Comparison of ENCODE assay signal across 8 cellular contexts in the genomic region with DNA sequence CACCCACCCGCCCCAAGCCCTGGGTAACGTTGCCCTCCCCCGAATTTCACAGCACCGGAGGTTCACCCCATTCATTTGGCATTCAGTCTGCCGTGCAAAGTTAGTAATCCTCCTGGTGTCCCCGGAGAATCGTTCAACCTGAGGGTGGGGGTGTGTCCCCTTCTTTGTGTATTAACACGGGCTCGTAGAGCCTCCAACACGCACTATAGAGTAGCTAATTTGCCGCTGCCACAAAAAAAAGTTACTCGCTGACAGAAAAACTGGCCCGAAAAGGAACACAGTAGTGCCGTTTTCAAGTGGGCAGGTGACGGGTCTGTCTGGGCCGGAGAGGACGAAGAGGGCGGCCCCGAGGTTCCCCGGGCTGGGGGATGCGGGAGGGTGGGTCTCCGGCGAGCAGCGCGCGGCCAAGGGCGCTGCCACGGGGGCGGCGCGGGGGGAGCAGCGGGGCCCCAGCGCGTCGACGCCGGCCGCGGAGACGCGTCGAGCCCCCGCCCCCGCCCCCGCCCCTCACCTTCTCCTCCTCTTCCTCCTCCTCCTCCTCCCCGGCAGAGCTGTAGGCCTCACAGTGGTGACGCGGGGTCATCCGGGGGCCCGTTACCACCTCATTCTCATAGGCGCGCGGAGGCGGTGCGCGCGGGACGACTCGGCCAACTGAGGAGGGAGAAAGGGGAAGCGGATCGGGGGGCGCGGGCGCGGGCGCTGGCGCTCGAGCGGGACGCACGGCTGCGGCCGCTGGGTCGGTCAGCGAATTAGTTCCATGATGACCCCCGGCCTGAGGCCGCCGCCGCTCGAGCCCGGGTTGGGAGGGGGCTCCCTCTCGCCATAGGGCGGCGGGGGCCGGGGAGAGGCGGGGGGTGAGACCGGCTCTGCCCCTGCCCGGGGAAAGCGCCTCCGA.
DNase-seq lines count a peak whose midpoint lies in the region; ATAC-seq, FAIRE-seq and TF ChIP-seq lines count a peak whose summit lies in the region.

No MANE protein-coding gene starts in this region.

- peaks cover 10% of the 10 kb centered on the region; the same call in 1 of the 2 replicates for H3F3A ChIP-seq in MM.1S (ENCODE audit: insufficient read depth, low read length)

- H4K20me1 ChIP-seq in MM.1S (ENCODE audit: insufficient read depth, low read length) = peaks cover 28% of the 10 kb centered on the region

- DNase-seq in GDM1 (lab: John Stamatoyannopoulos, UW) = peak; percentile 73
- peak; percentile 37 for DNase-seq in H54 (ENCODE audit: insufficient read length, low spot score)
- peak; percentile 78 for DNase-seq in MM.1S
- peak; percentile 44 for DNase-seq in cerebellar cortex (ENCODE audit: low spot score)
- peak; percentile 93 for DNase-seq in left kidney (ENCODE audit: low read depth, low spot score)
- peak; percentile 74 to 79 for DNase-seq in stimulated activated CD4-positive, alpha-beta T cell treated with anti-CD3 and anti-CD28 coated beads, Interleukin-2, amount 100 ng/mL, for 24 hours
- no peak for DNase-seq in cortex of kidney (lab: John Stamatoyannopoulos, UW)

- H3K79me2 ChIP-seq in MM.1S (ENCODE audit: low read length) = peaks cover 59% of the 10 kb centered on the region

- peak overlapping the region; percentile 79 for H3K4me3 ChIP-seq in MM.1S (ENCODE audit: low read length)

- no peaks in the 10 kb centered on the region for H3K9me2 ChIP-seq in MM.1S (replicated peaks; ENCODE audit: insufficient read depth, low read length)

- no peaks in the 10 kb centered on the region for H3K27me3 ChIP-seq in MM.1S (replicated peaks; ENCODE audit: insufficient read depth, low read length)

- H2AFZ ChIP-seq in MM.1S (ENCODE audit: low read length) = peak overlapping the region; percentile 67

- peak; percentile 77 for ATAC-seq in activated CD4-positive, CD25-positive, alpha-beta regulatory T cell treated with anti-CD3 and anti-CD28 coated beads, Interleukin-2, amount 50 U/mL, for 24 hours

- H3K4me1 ChIP-seq in MM.1S (ENCODE audit: low read length) = peaks cover 27% of the 10 kb centered on the region

- H3K36me3 ChIP-seq in MM.1S (replicated peaks; ENCODE audit: insufficient read depth, low read length) = no peaks in the 10 kb centered on the region

- no peak for TF ChIP-seq CTCF in MM.1S (IDR thresholded peaks at IDR 0.05; ENCODE audit: low read length)

- no peak for FAIRE-seq in H54 (lab: Jason Lieb, UNC)

- H3K27ac ChIP-seq in MM.1S (ENCODE audit: low read length) = peak overlapping the region; percentile 84; the same call in 1 of the 2 replicates

- peak overlapping the region; percentile 90 for H3K9ac ChIP-seq in MM.1S (ENCODE audit: low read length)

- H3K9me3 ChIP-seq in MM.1S (replicated peaks; ENCODE audit: insufficient read depth, low read length) = no peaks in the 10 kb centered on the region

- H3K4me2 ChIP-seq in MM.1S (ENCODE audit: low read depth, low read length) = peak overlapping the region; percentile 42; the same call in 1 of the 2 replicates

- TF ChIP-seq POLR2A in H54 (IDR thresholded peaks at IDR 0.05; ENCODE audit: low read depth, low read length) = peak; percentile 81
